Comparison of ENCODE assay signal across 1 cellular context in the genomic region with DNA sequence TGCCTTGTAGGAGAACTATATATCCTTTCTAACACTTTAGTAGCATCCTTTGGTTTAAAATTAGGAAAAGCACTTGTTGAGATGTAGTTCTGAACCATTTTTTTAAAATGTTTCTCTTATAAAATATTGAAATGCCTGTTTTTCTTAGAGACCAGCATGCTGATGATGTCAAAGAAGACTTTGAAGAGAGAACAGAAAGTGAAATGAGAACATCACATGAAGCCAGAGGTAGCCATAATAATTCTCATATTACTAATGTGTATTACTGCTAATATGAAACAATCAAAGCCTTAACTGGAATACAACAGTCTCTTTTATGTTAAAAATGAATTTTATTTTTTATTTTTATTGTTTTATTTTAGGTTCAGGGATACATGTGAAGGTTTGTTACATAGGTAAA.
TF ChIP-seq lines count a peak whose summit lies in the region.

No MANE protein-coding gene starts in this region.

TF ChIP-seq in GM12878, 131 proteins besides CTCF, POLR2A, EP300 and RAD21 (continued from another document):
- TF ChIP-seq, protein P1, sequence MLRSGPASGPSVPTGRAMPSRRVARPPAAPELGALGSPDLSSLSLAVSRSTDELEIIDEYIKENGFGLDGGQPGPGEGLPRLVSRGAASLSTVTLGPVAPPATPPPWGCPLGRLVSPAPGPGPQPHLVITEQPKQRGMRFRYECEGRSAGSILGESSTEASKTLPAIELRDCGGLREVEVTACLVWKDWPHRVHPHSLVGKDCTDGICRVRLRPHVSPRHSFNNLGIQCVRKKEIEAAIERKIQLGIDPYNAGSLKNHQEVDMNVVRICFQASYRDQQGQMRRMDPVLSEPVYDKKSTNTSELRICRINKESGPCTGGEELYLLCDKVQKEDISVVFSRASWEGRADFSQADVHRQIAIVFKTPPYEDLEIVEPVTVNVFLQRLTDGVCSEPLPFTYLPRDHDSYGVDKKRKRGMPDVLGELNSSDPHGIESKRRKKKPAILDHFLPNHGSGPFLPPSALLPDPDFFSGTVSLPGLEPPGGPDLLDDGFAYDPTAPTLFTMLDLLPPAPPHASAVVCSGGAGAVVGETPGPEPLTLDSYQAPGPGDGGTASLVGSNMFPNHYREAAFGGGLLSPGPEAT (IDR thresholded peaks at IDR 0.05; ENCODE audit: low read depth), result no peak
- TF ChIP-seq, protein P2, sequence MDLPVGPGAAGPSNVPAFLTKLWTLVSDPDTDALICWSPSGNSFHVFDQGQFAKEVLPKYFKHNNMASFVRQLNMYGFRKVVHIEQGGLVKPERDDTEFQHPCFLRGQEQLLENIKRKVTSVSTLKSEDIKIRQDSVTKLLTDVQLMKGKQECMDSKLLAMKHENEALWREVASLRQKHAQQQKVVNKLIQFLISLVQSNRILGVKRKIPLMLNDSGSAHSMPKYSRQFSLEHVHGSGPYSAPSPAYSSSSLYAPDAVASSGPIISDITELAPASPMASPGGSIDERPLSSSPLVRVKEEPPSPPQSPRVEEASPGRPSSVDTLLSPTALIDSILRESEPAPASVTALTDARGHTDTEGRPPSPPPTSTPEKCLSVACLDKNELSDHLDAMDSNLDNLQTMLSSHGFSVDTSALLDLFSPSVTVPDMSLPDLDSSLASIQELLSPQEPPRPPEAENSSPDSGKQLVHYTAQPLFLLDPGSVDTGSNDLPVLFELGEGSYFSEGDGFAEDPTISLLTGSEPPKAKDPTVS (IDR thresholded peaks at IDR 0.05; ENCODE audit: low read depth, low read length), result no peak
- TF ChIP-seq, protein P3, sequence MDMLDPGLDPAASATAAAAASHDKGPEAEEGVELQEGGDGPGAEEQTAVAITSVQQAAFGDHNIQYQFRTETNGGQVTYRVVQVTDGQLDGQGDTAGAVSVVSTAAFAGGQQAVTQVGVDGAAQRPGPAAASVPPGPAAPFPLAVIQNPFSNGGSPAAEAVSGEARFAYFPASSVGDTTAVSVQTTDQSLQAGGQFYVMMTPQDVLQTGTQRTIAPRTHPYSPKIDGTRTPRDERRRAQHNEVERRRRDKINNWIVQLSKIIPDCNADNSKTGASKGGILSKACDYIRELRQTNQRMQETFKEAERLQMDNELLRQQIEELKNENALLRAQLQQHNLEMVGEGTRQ (IDR thresholded peaks at IDR 0.05; ENCODE audit: borderline replicate concordance, low read depth, low read length), result no peak
- TF ChIP-seq, protein P4, sequence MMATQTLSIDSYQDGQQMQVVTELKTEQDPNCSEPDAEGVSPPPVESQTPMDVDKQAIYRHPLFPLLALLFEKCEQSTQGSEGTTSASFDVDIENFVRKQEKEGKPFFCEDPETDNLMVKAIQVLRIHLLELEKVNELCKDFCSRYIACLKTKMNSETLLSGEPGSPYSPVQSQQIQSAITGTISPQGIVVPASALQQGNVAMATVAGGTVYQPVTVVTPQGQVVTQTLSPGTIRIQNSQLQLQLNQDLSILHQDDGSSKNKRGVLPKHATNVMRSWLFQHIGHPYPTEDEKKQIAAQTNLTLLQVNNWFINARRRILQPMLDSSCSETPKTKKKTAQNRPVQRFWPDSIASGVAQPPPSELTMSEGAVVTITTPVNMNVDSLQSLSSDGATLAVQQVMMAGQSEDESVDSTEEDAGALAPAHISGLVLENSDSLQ (IDR thresholded peaks at IDR 0.05), result no peak
- TF ChIP-seq RB1 (IDR thresholded peaks at IDR 0.05; ENCODE audit: borderline replicate concordance) (no peak), FOS (IDR thresholded peaks at IDR 0.05; ENCODE audit: borderline replicate concordance, extremely low read depth, insufficient read length) (no peak), ZNF622 (IDR thresholded peaks at IDR 0.05) (no peak)
